Comparison of ENCODE assay signal across 9 cellular contexts in genomic region chr1:87044840-87045239, GRCh38.
DNase-seq lines count a peak whose midpoint lies in the region; ATAC-seq, FAIRE-seq and TF ChIP-seq lines count a peak whose summit lies in the region.
"Had no signal": no experiment of that assay in that cellular context is flagged by ENCODE, and none has a peak within 500 bp of the region (broad histone marks: within the 10 kb centered on the region; RNA-seq: fewer than 3 reads in every experiment).

No MANE protein-coding gene starts in this region.

- DNase-seq in GM18507 (ENCODE audit: extremely low spot score, insufficient read length, low read depth): no peak
- no peak for DNase-seq in GM12878 (ENCODE audit: low read depth, low spot score)
- DNase-seq in posterior vena cava (ENCODE audit: low spot score): no peak
- DNase-seq in heart right ventricle: no peak
- DNase-seq: NCI-H2171 had no signal

- H3K36me3 ChIP-seq in GM12878 (ENCODE audit: control insufficient read depth in 2 of 2, insufficient read depth in 2 of 2, low read length in 1 of 2): no peaks in the 10 kb centered on the region
- H3K36me3 ChIP-seq in heart right ventricle: peaks cover 0 to 4% (median 0%) of the 10 kb centered on the region in 9 donors

- no peak for TF ChIP-seq RAD21 in GM12878 (IDR thresholded peaks at IDR 0.05; ENCODE audit: insufficient read depth, low read depth, low read length)

- peak overlapping the region; percentile 31 for H3K4me2 ChIP-seq in GM12878 (ENCODE audit: control insufficient read depth, insufficient read depth)

- RAD21 ChIA-PET in GM12878 (lab: Charles Lee; ENCODE audit: unreplicated experiment): interaction anchor here (1.1 to 3.1 kb wide), 9 partner anchors 9 to 177 kb away, joined by 3 to 34 read pairs (median 9); partner anchors contain the start of genes HS2ST1 and SELENOF

- H2AFZ ChIP-seq in GM12878 (ENCODE audit: control insufficient read depth, low read depth, low read length): no peak overlapping the region

- peaks cover 22% of the 10 kb centered on the region for H3K79me2 ChIP-seq in GM12878 (ENCODE audit: control insufficient read depth, insufficient read depth, low read length)

- BruUV-seq in GM12878 (replicated peaks; lab: Mats Ljungman, UMichigan): no TSS peak

- peak; percentile 26 for FAIRE-seq in GM18507 (lab: Jason Lieb, UNC)
- FAIRE-seq in GM12878 (lab: Jason Lieb, UNC): no peak

- H3K27ac ChIP-seq in GM12878 (ENCODE audit: control insufficient read depth, insufficient read depth) (peak overlapping the region; percentile 41; the same call in 1 of the 2 replicates), heart right ventricle (no peak overlapping the region)
- H3K27ac ChIP-seq: HL-60 had no signal

- peaks cover 2% of the 10 kb centered on the region for H3K9me3 ChIP-seq in GM12878 (replicated peaks; ENCODE audit: control insufficient read depth, insufficient read depth, low read length)
- H3K9me3 ChIP-seq in heart right ventricle: peaks cover 0 to 22% (median 3%) of the 10 kb centered on the region in 11 donors

- ATAC-seq in GM21423 (IDR thresholded peaks at IDR 0.05; ENCODE audit: unreplicated experiment) (peak; percentile 49), HG03460 (IDR thresholded peaks at IDR 0.05; ENCODE audit: unreplicated experiment) (peak; percentile 46), GM12878 (peak; percentile 75), GM21381 (IDR thresholded peaks at IDR 0.05; ENCODE audit: unreplicated experiment) (no peak), heart right ventricle (no peak)

- CTCF ChIA-PET in GM12878 (lab: Yijun Ruan, JAX): interaction anchor here (0.8 to 3.3 kb wide), 11 partner anchors 8 to 132 kb away, joined by 3 to 26 read pairs (median 4); no protein-coding TSS in a partner anchor

- in situ Hi-C loops in GM12878 (cut with MboI): no loop called here

- POLR2A ChIA-PET in GM12878 (lab: Charles Lee): interaction anchor here (0.6 to 3.7 kb wide), 4 partner anchors 8 to 171 kb away, joined by 3 to 30 read pairs (median 11); partner anchors contain the start of genes HS2ST1 and SELENOF

- H3K4me3 ChIP-seq in GM12878: no peak overlapping the region
- H3K4me3 ChIP-seq in heart right ventricle: no peak overlapping the region

- SMC1A ChIA-PET in GM12878 (lab: Charles Lee; ENCODE audit: uncharacterized antibody, unreplicated experiment): interaction anchor here (0.8 to 3.9 kb wide), 20 partner anchors 8 to 135 kb away, joined by 3 to 65 read pairs (median 6); partner anchors contain the start of genes HS2ST1 and SELENOF

- intact Hi-C loops in GM12878 (cut with micrococcal nuclease; ENCODE audit: unreplicated experiment) (no loop called here), posterior vena cava (cut with DNase I) (no loop called here), heart right ventricle (cut with DNase I) (loop anchor here in 1 of 10 donors (5.0 kb wide), 1 partner anchor 1142 kb away; no protein-coding TSS in a partner anchor)

- TF ChIP-seq EP300 in GM12878 (IDR thresholded peaks at IDR 0.05; ENCODE audit: borderline replicate concordance in 1 of 2, control insufficient read depth in 1 of 2, low read depth in 2 of 2, low read length in 2 of 2): 0 out of 4 replicates have a peak, but pooled peaks of 1 of the 2 experiments have one; percentile 1

- H3K9ac ChIP-seq in GM12878 (ENCODE audit: control insufficient read depth, insufficient read depth, low read length): no peak overlapping the region

- TF ChIP-seq CTCF in GM12878 (IDR thresholded peaks at IDR 0.05 in 2 of 3, conservative IDR thresholded peaks at IDR 0.05 in 1 of 3; ENCODE audit: control insufficient read depth in 2 of 3, extremely low read depth in 1 of 3, insufficient read depth in 1 of 3, low read depth in 3 of 3, low read length in 3 of 3) (no peak), heart right ventricle (IDR thresholded peaks at IDR 0.05) (no peak)

- no peak for TF ChIP-seq POLR2A in GM12878 (IDR thresholded peaks at IDR 0.05; ENCODE audit: low read depth, low read length)

- 0% methylated on average over 5 of the region's 5 CpGs for WGBS in GM12878 (ENCODE audit: insufficient coverage, insufficient replicate concordance, low lambda C conversion rate, missing lambda C conversion rate)
- 76 to 77% methylated on average over 5 of the region's 5 CpGs for WGBS in heart right ventricle, 2 donors

- H3K4me1 ChIP-seq in GM12878 (ENCODE audit: control insufficient read depth, insufficient read depth, low read length): peaks cover 14% of the 10 kb centered on the region
- H3K4me1 ChIP-seq in heart right ventricle: peaks cover 0 to 5% (median 0%) of the 10 kb centered on the region in 9 donors

- no peaks in the 10 kb centered on the region for H3K27me3 ChIP-seq in GM12878 (replicated peaks in 1 of 2; ENCODE audit: control insufficient read depth in 2 of 2, insufficient read depth in 2 of 2, low read length in 1 of 2)
- H3K27me3 ChIP-seq in heart right ventricle: no peaks in the 10 kb centered on the region

- no peaks in the 10 kb centered on the region for H4K20me1 ChIP-seq in GM12878 (ENCODE audit: control insufficient read depth, insufficient read depth)

TF ChIP-seq in GM12878, 131 proteins besides CTCF, POLR2A, EP300 and RAD21 (continues in another document):
- TF ChIP-seq PAX5 (IDR thresholded peaks at IDR 0.05; ENCODE audit: borderline replicate concordance, low read depth, low read length) (no peak), CREB1 (IDR thresholded peaks at IDR 0.05; ENCODE audit: low read depth) (peak; percentile 85; the same call in 1 of the 2 replicates), IRF3 (IDR thresholded peaks at IDR 0.05) (no peak), TCF7 (IDR thresholded peaks at IDR 0.05; ENCODE audit: borderline replicate concordance) (peak; percentile 76; the same call in 1 of the 2 replicates), CBFB (IDR thresholded peaks at IDR 0.05; ENCODE audit: low read depth) (no peak), ZNF274 (IDR thresholded peaks at IDR 0.05; ENCODE audit: insufficient read depth, insufficient read length) (no peak), SMC3 (IDR thresholded peaks at IDR 0.05; ENCODE audit: borderline replicate concordance, low read length) (no peak), ZNF592 (IDR thresholded peaks at IDR 0.05) (no peak), CHD1 (IDR thresholded peaks at IDR 0.05; ENCODE audit: low read depth, low read length) (no peak), ETV6 (conservative IDR thresholded peaks at IDR 0.05 in 1 of 2, IDR thresholded peaks at IDR 0.05 in 1 of 2; ENCODE audit: borderline replicate concordance in 1 of 2, low read depth in 1 of 2) (peak in 1 of 2 experiments; percentile 23; a peak in 1 of 4 replicates), NR2F1 (conservative IDR thresholded peaks at IDR 0.05) (no peak), GATAD2B (conservative IDR thresholded peaks at IDR 0.05; ENCODE audit: low read depth) (no peak)

Comparison
In these comparisons a context has a peak if more than half of its experiments do, and no peak if none do; other contexts are left out.
1. ATAC-seq: peak in GM21423 (single experiment), HG03460 (single experiment) and GM12878 (single experiment); none in GM21381 (single experiment) and heart right ventricle (0 of 8).